In the genomic region with DNA sequence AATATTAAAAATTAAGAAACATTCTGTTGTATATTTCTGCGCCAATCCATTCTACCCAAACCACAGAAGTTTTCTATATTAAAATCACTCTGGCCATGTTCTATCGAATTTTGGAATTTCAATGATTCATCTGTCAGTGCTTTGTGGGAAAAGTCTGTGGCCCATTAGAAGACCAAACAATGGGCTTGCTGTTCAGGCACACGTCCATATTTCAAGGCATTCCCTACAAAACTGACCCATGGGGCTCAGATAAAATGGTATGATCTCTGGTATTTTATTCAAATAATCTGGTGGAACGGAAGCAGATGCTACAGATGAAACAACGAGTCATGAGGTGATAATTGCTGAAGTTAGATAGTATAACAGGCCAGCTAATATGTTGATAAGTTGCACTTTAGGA, we compare ENCODE assay signal across 14 cellular contexts. TPM values are rescaled to one million over a fixed set of nuclear protein-coding genes. Genes with fewer than 3 reads are reported as not detected.
A peak's percentile ranks its signal among the peaks of the same experiment; 100 is the strongest.
DNase-seq lines count a peak whose midpoint lies in the region; ATAC-seq and TF ChIP-seq lines count a peak whose summit lies in the region.
"Had no signal": no experiment of that assay in that cellular context is flagged by ENCODE, and none has a peak within 500 bp of the region (broad histone marks: within the 10 kb centered on the region; RNA-seq: fewer than 3 reads in every experiment).

No MANE protein-coding gene starts in this region.

- H3K27me3 Mint-ChIP-seq in activated naive CD8-positive, alpha-beta T cell, result no peaks in the 10 kb centered on the region
- no peaks in the 10 kb centered on the region for H3K27me3 Mint-ChIP-seq in activated naive CD8-positive, alpha-beta T cell treated with anti-CD3 and anti-CD28 coated beads, Interleukin-2, amount 50 U/mL, for 24 hours
- H3K27me3 Mint-ChIP-seq in neural crest cell (ENCODE audit: low read depth), result no peaks in the 10 kb centered on the region
- H3K27me3 Mint-ChIP-seq: CD8-positive, alpha-beta memory T cell had no signal

- H3K36me3 Mint-ChIP-seq in activated naive CD8-positive, alpha-beta T cell, result peaks cover 9% of the 10 kb centered on the region
- peaks cover 27% of the 10 kb centered on the region for H3K36me3 Mint-ChIP-seq in activated naive CD8-positive, alpha-beta T cell treated with anti-CD3 and anti-CD28 coated beads, Interleukin-2, amount 50 U/mL, for 24 hours (ENCODE audit: low read depth)
- peaks cover 13% of the 10 kb centered on the region for H3K36me3 Mint-ChIP-seq in neural crest cell (ENCODE audit: low read depth)

- TF ChIP-seq CTCF in neural crest cell (conservative IDR thresholded peaks at IDR 0.05), result no peak

- peaks cover 6% of the 10 kb centered on the region for H3K4me1 Mint-ChIP-seq in activated naive CD8-positive, alpha-beta T cell (ENCODE audit: low read depth)
- H3K4me1 Mint-ChIP-seq in activated naive CD8-positive, alpha-beta T cell treated with anti-CD3 and anti-CD28 coated beads, Interleukin-2, amount 50 U/mL, for 24 hours, result no peaks in the 10 kb centered on the region
- H3K4me1 Mint-ChIP-seq in neural crest cell, result peaks cover 12% of the 10 kb centered on the region
- H3K4me1 Mint-ChIP-seq: H9 had no signal

- ATAC-seq in activated naive CD8-positive, alpha-beta T cell treated with anti-CD3 and anti-CD28 coated beads, Interleukin-2, amount 50 U/mL, for 24 hours, result no peak
- ATAC-seq in HG03097 (IDR thresholded peaks at IDR 0.05; ENCODE audit: low FRiP score, unreplicated experiment) (no peak), GM18868 (IDR thresholded peaks at IDR 0.05; ENCODE audit: unreplicated experiment) (no peak)

- DNase-seq in activated naive CD8-positive, alpha-beta T cell treated with anti-CD3 and anti-CD28 coated beads, Interleukin-2, amount 50 U/mL, for 24 hours, result no peak
- DNase-seq in astrocyte of the hippocampus (ENCODE audit: low read depth, low spot score) (peak; percentile 20), neural crest cell (ENCODE audit: low read depth, low spot score) (no peak), substantia nigra (lab: John Stamatoyannopoulos, UW) (peak in 1 of 49 donors; percentile 4), mucosa of gallbladder (ENCODE audit: low spot score) (no peak)
- DNase-seq: CD8-positive, alpha-beta memory T cell; DMS53; GF-D8; GOT3; H9 had no signal

- peak overlapping the region; percentile 35 for H3K27ac ChIP-seq in substantia nigra (ENCODE audit: low read depth, low read length, poor library complexity, severe bottlenecking)
- H3K27ac ChIP-seq: 22Rv1 had no signal

- peak overlapping the region; percentile 2 for H3K27ac Mint-ChIP-seq in activated naive CD8-positive, alpha-beta T cell
- no peak overlapping the region for H3K27ac Mint-ChIP-seq in activated naive CD8-positive, alpha-beta T cell treated with anti-CD3 and anti-CD28 coated beads, Interleukin-2, amount 50 U/mL, for 24 hours
- peak overlapping the region; percentile 48 for H3K27ac Mint-ChIP-seq in neural crest cell (ENCODE audit: unreplicated experiment)
- H3K27ac Mint-ChIP-seq: H9 had no signal

- H3K9me3 Mint-ChIP-seq in activated naive CD8-positive, alpha-beta T cell (ENCODE audit: low read depth), result no peaks in the 10 kb centered on the region
- H3K9me3 Mint-ChIP-seq in activated naive CD8-positive, alpha-beta T cell treated with anti-CD3 and anti-CD28 coated beads, Interleukin-2, amount 50 U/mL, for 24 hours, result no peaks in the 10 kb centered on the region
- H3K9me3 Mint-ChIP-seq in neural crest cell, result no peaks in the 10 kb centered on the region
- H3K9me3 Mint-ChIP-seq: CD8-positive, alpha-beta memory T cell; H9 had no signal

- H3K4me3 Mint-ChIP-seq in activated naive CD8-positive, alpha-beta T cell, result no peak overlapping the region
- no peak overlapping the region for H3K4me3 Mint-ChIP-seq in activated naive CD8-positive, alpha-beta T cell treated with anti-CD3 and anti-CD28 coated beads, Interleukin-2, amount 50 U/mL, for 24 hours
- H3K4me3 Mint-ChIP-seq in neural crest cell, result no peak overlapping the region
- H3K4me3 Mint-ChIP-seq: CD8-positive, alpha-beta memory T cell; H9 had no signal

RNA-seq across cellular contexts. Expression of gene NPHP3, which starts 12.4 kb away (rescaled TPM):
- total RNA-seq in neural crest cell (18.9 and 22.6 TPM in 2 replicates), mucosa of gallbladder (19.2 TPM)

RNA-seq across cellular contexts. Expression of gene UBA5, which starts 49.6 kb away (rescaled TPM):
- 49.5 and 50.1 TPM in 2 replicates for total RNA-seq in neural crest cell
- total RNA-seq in mucosa of gallbladder, result 33.6 TPM

RNA-seq across cellular contexts. Expression of gene ACAD11, which starts 50.2 kb away (rescaled TPM):
- total RNA-seq in neural crest cell, result 16.7 and 17.1 TPM in 2 replicates
- 29.9 TPM for total RNA-seq in mucosa of gallbladder
